Comparison of ENCODE assay signal across 20 cellular contexts in the genomic region with DNA sequence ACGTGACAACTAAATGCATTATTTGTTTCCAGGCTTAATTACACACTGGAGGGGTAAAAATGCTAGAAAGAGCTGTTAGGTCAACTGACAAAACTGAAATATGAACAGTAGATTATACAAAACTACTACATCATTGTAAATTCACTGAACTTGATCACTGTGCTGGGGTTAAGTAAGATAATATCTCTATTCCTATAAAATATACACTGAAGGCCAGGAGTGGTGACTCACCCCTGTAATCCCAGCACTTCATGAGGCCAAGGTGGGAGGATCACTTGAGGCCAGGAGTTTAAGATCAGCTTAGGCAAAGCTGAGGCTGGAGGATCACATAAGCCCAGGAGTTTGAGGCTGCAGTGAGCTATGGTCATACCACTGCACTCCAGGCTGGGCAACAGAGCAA. TPM values are rescaled to one million over a fixed set of nuclear protein-coding genes. Genes with fewer than 3 reads are reported as not detected.
DNase-seq lines count a peak whose midpoint lies in the region; ATAC-seq and TF ChIP-seq lines count a peak whose summit lies in the region.
"Had no signal": no experiment of that assay in that cellular context is flagged by ENCODE, and none has a peak within 500 bp of the region (broad histone marks: within the 10 kb centered on the region; RNA-seq: fewer than 3 reads in every experiment).

No MANE protein-coding gene starts in this region.

- peaks cover 32% of the 10 kb centered on the region for H3K27me3 Mint-ChIP-seq in stimulated activated memory B cell treated with anti-CD40 and anti-IgM and Interleukin-4, amounts not matched to agents 10 μg/mL and 1 μg/mL and 100 μg/mL, for 72 hours

- H3K27ac Mint-ChIP-seq in stimulated activated memory B cell treated with anti-CD40 and anti-IgM and Interleukin-4, amounts not matched to agents 10 μg/mL and 1 μg/mL and 100 μg/mL, for 72 hours: no peak overlapping the region
- H3K27ac Mint-ChIP-seq: brain; natural killer cell treated with Interleukin-12 subunit alpha and Interleukin-12 subunit beta and Interleukin-15 and Interleukin-18, amount 100 ng/mL, for 72 hours had no signal

- no peaks in the 10 kb centered on the region for H3K36me3 ChIP-seq in Panc1 (ENCODE audit: control insufficient read depth, insufficient read depth, low read length)
- no peaks in the 10 kb centered on the region for H3K36me3 ChIP-seq in osteoblast (ENCODE audit: insufficient read depth, low read length)
- H3K36me3 ChIP-seq: BE2C, gastrocnemius medialis, suprapubic skin had no signal

- intact Hi-C loops in Panc1 (cut with micrococcal nuclease; ENCODE audit: unreplicated experiment): loop anchor here (5.0 kb wide), 1 partner anchor 436 kb away; the partner anchor contains the start of gene WDFY3

- H3K4me3 Mint-ChIP-seq in stimulated activated memory B cell treated with anti-CD40 and anti-IgM and Interleukin-4, amounts not matched to agents 10 μg/mL and 1 μg/mL and 100 μg/mL, for 72 hours: no peak overlapping the region
- H3K4me3 Mint-ChIP-seq: brain; natural killer cell treated with Interleukin-12 subunit alpha and Interleukin-12 subunit beta and Interleukin-15 and Interleukin-18, amount 100 ng/mL, for 72 hours had no signal

- H3K27me3 ChIP-seq in Panc1 (ENCODE audit: control insufficient read depth, insufficient read depth, low read length) (no peaks in the 10 kb centered on the region), osteoblast (ENCODE audit: insufficient read depth, low read length) (peaks cover 7% of the 10 kb centered on the region)
- H3K27me3 ChIP-seq: BE2C, suprapubic skin had no signal

- no peaks in the 10 kb centered on the region for H3K4me1 Mint-ChIP-seq in stimulated activated memory B cell treated with anti-CD40 and anti-IgM and Interleukin-4, amounts not matched to agents 10 μg/mL and 1 μg/mL and 100 μg/mL, for 72 hours
- H3K4me1 Mint-ChIP-seq: brain had no signal

- no peak overlapping the region for H2AFZ ChIP-seq in osteoblast (ENCODE audit: low read length)

- TF ChIP-seq CTCF in HFF-Myc (IDR thresholded peaks at IDR 0.05; ENCODE audit: low read depth, low read length, missing control alignments) (no peak), Panc1 (IDR thresholded peaks at IDR 0.05) (no peak), epithelial cell of esophagus (IDR thresholded peaks at IDR 0.05; ENCODE audit: insufficient read depth, low read depth, low read length, missing control alignments) (no peak), osteoblast (IDR thresholded peaks at IDR 0.05; ENCODE audit: extremely low read depth, low read depth, low read length) (no peak)

- H3K9me3 ChIP-seq in Panc1 (ENCODE audit: control insufficient read depth, insufficient read depth, low read depth, low read length) (no peaks in the 10 kb centered on the region), osteoblast (ENCODE audit: low read depth, low read length) (no peaks in the 10 kb centered on the region)
- H3K9me3 ChIP-seq: BE2C, gastrocnemius medialis, suprapubic skin had no signal

- no peak overlapping the region for H3K4me2 ChIP-seq in osteoblast (ENCODE audit: insufficient read depth, low read length)

- peak; percentile 10 for DNase-seq in HFF-Myc (ENCODE audit: extremely low read depth, low read depth)
- DNase-seq in Panc1 (ENCODE audit: low read depth, low spot score): no peak
- peak; percentile 41 for DNase-seq in epithelial cell of esophagus (ENCODE audit: low read depth)
- peak; percentile 17 for DNase-seq in osteoblast (ENCODE audit: insufficient read length, low spot score, missing footprints)
- DNase-seq in SIG-M5 (lab: John Stamatoyannopoulos, UW): no peak
- DNase-seq: activated CD4-positive, CD25-positive, alpha-beta regulatory T cell treated with anti-CD3 and anti-CD28 coated beads, Interleukin-2, amount 50 U/mL, for 72 hours; activated gamma-delta T cell treated with Interleukin-2 at 50 U/mL for 16 hours; gastrocnemius medialis; MM.1S; NCI-H2029 treated with DMSO at 0.1 percent for 48 hours; NCI-H526 treated with DMSO at 0.1 percent for 48 hours had no signal

- H4K20me1 ChIP-seq in osteoblast (ENCODE audit: insufficient read depth, low read length): no peaks in the 10 kb centered on the region

- H3K4me1 ChIP-seq in Panc1 (ENCODE audit: control insufficient read depth, insufficient read depth, low read length): peaks cover 30% of the 10 kb centered on the region
- no peaks in the 10 kb centered on the region for H3K4me1 ChIP-seq in osteoblast (ENCODE audit: insufficient read depth, low read length)
- H3K4me1 ChIP-seq: gastrocnemius medialis had no signal

- no peaks in the 10 kb centered on the region for H3K79me2 ChIP-seq in osteoblast (ENCODE audit: insufficient read depth, low read length)

- POLR2A ChIA-PET in Panc1 (lab: Charles Lee): no interaction called here

- H3K36me3 Mint-ChIP-seq in stimulated activated memory B cell treated with anti-CD40 and anti-IgM and Interleukin-4, amounts not matched to agents 10 μg/mL and 1 μg/mL and 100 μg/mL, for 72 hours: no peaks in the 10 kb centered on the region
- H3K36me3 Mint-ChIP-seq: brain; natural killer cell treated with Interleukin-12 subunit alpha and Interleukin-12 subunit beta and Interleukin-15 and Interleukin-18, amount 100 ng/mL, for 72 hours had no signal

- CTCF ChIA-PET in Panc1 (lab: Charles Lee): no interaction called here

- ATAC-seq in Panc1 (peak; percentile 85), HG03039 (IDR thresholded peaks at IDR 0.05; ENCODE audit: unreplicated experiment) (no peak), HG03565 (IDR thresholded peaks at IDR 0.05; ENCODE audit: unreplicated experiment) (no peak)
- no peak for ATAC-seq in stimulated activated memory B cell treated with anti-CD40 and anti-IgM and Interleukin-4, amounts not matched to agents 10 μg/mL and 1 μg/mL and 100 μg/mL, for 72 hours
- ATAC-seq: gastrocnemius medialis; natural killer cell treated with Interleukin-12 subunit alpha and Interleukin-12 subunit beta and Interleukin-15 and Interleukin-18, amount 100 ng/mL, for 72 hours had no signal

- BruUV-seq in Panc1 (replicated peaks; lab: Mats Ljungman, UMichigan): no TSS peak

- in situ Hi-C loops in Panc1 (cut with HindIII; ENCODE audit: low pct_unique_long_range_greater_than_20kb, low sequenced_read_pairs): no loop called here

- H3K4me3 ChIP-seq in HFF-Myc (replicated peaks; ENCODE audit: low read depth, low read length) (no peak overlapping the region), Panc1 (ENCODE audit: low read depth in 2 of 2, low read length in 2 of 2) (no peak overlapping the region), epithelial cell of esophagus (ENCODE audit: low read length) (no peak overlapping the region), osteoblast (ENCODE audit: insufficient read depth, low read length) (no peak overlapping the region)
- H3K4me3 ChIP-seq: gastrocnemius medialis, lung, suprapubic skin had no signal

- peak overlapping the region; percentile 90 for H3K27ac ChIP-seq in Panc1 (ENCODE audit: low read length)
- H3K27ac ChIP-seq in osteoblast (ENCODE audit: low read depth, low read length): no peak overlapping the region
- H3K27ac ChIP-seq: gastrocnemius medialis, suprapubic skin had no signal

- H3K9me3 Mint-ChIP-seq in stimulated activated memory B cell treated with anti-CD40 and anti-IgM and Interleukin-4, amounts not matched to agents 10 μg/mL and 1 μg/mL and 100 μg/mL, for 72 hours: peaks cover 11% of the 10 kb centered on the region
- H3K9me3 Mint-ChIP-seq: natural killer cell treated with Interleukin-12 subunit alpha and Interleukin-12 subunit beta and Interleukin-15 and Interleukin-18, amount 100 ng/mL, for 72 hours had no signal

RNA-seq across cellular contexts. Expression of gene NKX6-1, which starts 31.8 kb away (rescaled TPM):
- total RNA-seq in Panc1 (2021; ENCODE audit: unreplicated experiment) (1.1 TPM), osteoblast (under 0.01 TPM in 1 of 2 replicates, not detected in the other)
- 0.74 TPM for polyA plus RNA-seq in Panc1 (2012; ENCODE audit: insufficient read length)
- total RNA-seq: gastrocnemius medialis; natural killer cell treated with Interleukin-12 subunit alpha and Interleukin-12 subunit beta and Interleukin-15 and Interleukin-18, amount 100 ng/mL, for 72 hours; suprapubic skin; T-helper 1 cell treated with Interleukin-12 subunit alpha and Interleukin-12 subunit beta and Interleukin-4 antibody, amounts not matched to agents 30 ng/mL and 1 ng/mL, for 36 hours had no signal

RNA-seq across cellular contexts. Expression of gene CDS1, which starts 52.1 kb away (rescaled TPM):
- total RNA-seq in Panc1 (2021; ENCODE audit: unreplicated experiment): 16.1 TPM
- 6.5 TPM for polyA plus RNA-seq in Panc1 (2012; ENCODE audit: insufficient read length)
- total RNA-seq in osteoblast: under 0.01 and 0.29 TPM in 2 replicates
- total RNA-seq: natural killer cell treated with Interleukin-12 subunit alpha and Interleukin-12 subunit beta and Interleukin-15 and Interleukin-18, amount 100 ng/mL, for 72 hours had no signal

Comparison
In these comparisons a context has a peak if more than half of its experiments do, and no peak if none do; other contexts are left out.
1. DNase-seq: peak in HFF-Myc (single experiment), epithelial cell of esophagus (single experiment) and osteoblast (single experiment); none in Panc1 (single experiment) and SIG-M5 (single experiment).
2. RNA of gene CDS1, which starts 52.1 kb away (total RNA-seq): 16.1 TPM in Panc1 (single experiment); under 0.01 to 0.29 TPM in osteoblast; every median in the first group is over 10 times any median in the second.